Comparison of ENCODE assay signal across 1 cellular context in the genomic region with DNA sequence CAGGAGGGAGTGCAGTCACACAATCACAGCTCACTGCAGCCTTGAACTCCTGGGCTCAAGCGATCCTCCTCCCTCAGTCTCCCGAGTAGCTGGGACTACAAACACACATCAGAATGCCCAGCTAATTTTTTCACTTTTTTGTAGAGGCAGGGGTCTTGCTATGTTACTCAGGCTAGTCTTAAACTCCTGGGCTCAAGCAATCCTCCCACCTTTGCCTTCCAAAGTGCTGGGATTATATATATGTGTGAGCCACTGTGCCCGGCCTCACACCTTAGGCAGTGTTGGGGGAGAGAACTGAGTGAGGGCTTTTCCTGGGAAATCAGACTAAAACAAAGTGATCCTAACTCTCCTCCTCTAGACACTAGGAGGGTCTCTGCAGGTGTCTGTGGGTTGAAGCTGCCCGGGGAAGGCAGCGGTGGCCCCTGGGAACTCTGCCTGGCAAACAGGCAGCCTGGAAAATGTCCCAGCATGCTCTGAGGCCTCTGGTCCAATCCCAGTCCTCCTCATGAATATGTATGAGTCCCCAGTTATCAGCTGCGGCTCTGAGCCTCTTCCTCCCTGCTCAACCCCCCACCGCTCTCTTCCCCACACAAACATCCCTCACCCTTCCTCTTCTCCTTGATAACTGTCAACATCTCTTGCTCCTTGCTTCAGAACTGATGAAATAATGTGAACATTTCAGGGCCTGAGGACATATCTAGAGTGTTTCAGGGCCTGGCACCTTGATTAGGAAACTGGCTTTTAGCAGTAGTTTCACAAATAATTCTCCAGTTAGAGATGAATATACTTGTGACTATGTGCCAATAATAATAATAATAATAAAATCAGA.
TF ChIP-seq lines count a peak whose summit lies in the region.

No MANE protein-coding gene starts in this region.

TF ChIP-seq in HepG2, 621 proteins besides CTCF, POLR2A, EP300 and RAD21 (continued from another document and continues in another):
- TF ChIP-seq, protein P1, sequence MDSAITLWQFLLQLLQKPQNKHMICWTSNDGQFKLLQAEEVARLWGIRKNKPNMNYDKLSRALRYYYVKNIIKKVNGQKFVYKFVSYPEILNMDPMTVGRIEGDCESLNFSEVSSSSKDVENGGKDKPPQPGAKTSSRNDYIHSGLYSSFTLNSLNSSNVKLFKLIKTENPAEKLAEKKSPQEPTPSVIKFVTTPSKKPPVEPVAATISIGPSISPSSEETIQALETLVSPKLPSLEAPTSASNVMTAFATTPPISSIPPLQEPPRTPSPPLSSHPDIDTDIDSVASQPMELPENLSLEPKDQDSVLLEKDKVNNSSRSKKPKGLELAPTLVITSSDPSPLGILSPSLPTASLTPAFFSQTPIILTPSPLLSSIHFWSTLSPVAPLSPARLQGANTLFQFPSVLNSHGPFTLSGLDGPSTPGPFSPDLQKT (CRISPR knock-in tag; IDR thresholded peaks at IDR 0.05; ENCODE audit: borderline replicate concordance) = no peak
- TF ChIP-seq, protein P2, sequence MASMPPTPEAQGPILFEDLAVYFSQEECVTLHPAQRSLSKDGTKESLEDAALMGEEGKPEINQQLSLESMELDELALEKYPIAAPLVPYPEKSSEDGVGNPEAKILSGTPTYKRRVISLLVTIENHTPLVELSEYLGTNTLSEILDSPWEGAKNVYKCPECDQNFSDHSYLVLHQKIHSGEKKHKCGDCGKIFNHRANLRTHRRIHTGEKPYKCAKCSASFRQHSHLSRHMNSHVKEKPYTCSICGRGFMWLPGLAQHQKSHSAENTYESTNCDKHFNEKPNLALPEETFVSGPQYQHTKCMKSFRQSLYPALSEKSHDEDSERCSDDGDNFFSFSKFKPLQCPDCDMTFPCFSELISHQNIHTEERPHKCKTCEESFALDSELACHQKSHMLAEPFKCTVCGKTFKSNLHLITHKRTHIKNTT (CRISPR knock-in tag; IDR thresholded peaks at IDR 0.05) = no peak
- TF ChIP-seq SPEN (CRISPR knock-in tag; IDR thresholded peaks at IDR 0.05; ENCODE audit: low read depth) = 0 out of 2 replicates have a peak, but pooled peaks have one; percentile 27
- TF ChIP-seq ZNF782 (CRISPR knock-in tag; IDR thresholded peaks at IDR 0.05; ENCODE audit: borderline replicate concordance) = no peak
- TF ChIP-seq ZNF260 (CRISPR knock-in tag; IDR thresholded peaks at IDR 0.05; ENCODE audit: borderline replicate concordance, low read depth) = no peak
- TF ChIP-seq NKX3-1 (CRISPR knock-in tag; IDR thresholded peaks at IDR 0.05) = no peak
- TF ChIP-seq TBX2 (CRISPR knock-in tag; IDR thresholded peaks at IDR 0.05; ENCODE audit: borderline replicate concordance) = peak; percentile 10
- no peak for TF ChIP-seq CBX1 (IDR thresholded peaks at IDR 0.05; ENCODE audit: low read depth)
- no peak for TF ChIP-seq FOXP1 (IDR thresholded peaks at IDR 0.05)
- TF ChIP-seq FOXP1 (CRISPR knock-in tag; IDR thresholded peaks at IDR 0.05) = peak; percentile 22
- no peak for TF ChIP-seq PAX8 (CRISPR knock-in tag; IDR thresholded peaks at IDR 0.05; ENCODE audit: borderline replicate concordance)
- TF ChIP-seq KLF9 (CRISPR knock-in tag; IDR thresholded peaks at IDR 0.05; ENCODE audit: low read depth) = peak; percentile 32; the same call in 1 of the 2 replicates
- no peak for TF ChIP-seq ZNF670 (CRISPR knock-in tag; IDR thresholded peaks at IDR 0.05; ENCODE audit: borderline replicate concordance)
- TF ChIP-seq KAT7 (CRISPR knock-in tag; IDR thresholded peaks at IDR 0.05; ENCODE audit: borderline replicate concordance) = 0 out of 2 replicates have a peak, but pooled peaks have one; percentile 67
- no peak for TF ChIP-seq NFE2 (CRISPR knock-in tag; IDR thresholded peaks at IDR 0.05)
- no peak for TF ChIP-seq ZFP1 (CRISPR knock-in tag; IDR thresholded peaks at IDR 0.05)
- TF ChIP-seq, protein P3, sequence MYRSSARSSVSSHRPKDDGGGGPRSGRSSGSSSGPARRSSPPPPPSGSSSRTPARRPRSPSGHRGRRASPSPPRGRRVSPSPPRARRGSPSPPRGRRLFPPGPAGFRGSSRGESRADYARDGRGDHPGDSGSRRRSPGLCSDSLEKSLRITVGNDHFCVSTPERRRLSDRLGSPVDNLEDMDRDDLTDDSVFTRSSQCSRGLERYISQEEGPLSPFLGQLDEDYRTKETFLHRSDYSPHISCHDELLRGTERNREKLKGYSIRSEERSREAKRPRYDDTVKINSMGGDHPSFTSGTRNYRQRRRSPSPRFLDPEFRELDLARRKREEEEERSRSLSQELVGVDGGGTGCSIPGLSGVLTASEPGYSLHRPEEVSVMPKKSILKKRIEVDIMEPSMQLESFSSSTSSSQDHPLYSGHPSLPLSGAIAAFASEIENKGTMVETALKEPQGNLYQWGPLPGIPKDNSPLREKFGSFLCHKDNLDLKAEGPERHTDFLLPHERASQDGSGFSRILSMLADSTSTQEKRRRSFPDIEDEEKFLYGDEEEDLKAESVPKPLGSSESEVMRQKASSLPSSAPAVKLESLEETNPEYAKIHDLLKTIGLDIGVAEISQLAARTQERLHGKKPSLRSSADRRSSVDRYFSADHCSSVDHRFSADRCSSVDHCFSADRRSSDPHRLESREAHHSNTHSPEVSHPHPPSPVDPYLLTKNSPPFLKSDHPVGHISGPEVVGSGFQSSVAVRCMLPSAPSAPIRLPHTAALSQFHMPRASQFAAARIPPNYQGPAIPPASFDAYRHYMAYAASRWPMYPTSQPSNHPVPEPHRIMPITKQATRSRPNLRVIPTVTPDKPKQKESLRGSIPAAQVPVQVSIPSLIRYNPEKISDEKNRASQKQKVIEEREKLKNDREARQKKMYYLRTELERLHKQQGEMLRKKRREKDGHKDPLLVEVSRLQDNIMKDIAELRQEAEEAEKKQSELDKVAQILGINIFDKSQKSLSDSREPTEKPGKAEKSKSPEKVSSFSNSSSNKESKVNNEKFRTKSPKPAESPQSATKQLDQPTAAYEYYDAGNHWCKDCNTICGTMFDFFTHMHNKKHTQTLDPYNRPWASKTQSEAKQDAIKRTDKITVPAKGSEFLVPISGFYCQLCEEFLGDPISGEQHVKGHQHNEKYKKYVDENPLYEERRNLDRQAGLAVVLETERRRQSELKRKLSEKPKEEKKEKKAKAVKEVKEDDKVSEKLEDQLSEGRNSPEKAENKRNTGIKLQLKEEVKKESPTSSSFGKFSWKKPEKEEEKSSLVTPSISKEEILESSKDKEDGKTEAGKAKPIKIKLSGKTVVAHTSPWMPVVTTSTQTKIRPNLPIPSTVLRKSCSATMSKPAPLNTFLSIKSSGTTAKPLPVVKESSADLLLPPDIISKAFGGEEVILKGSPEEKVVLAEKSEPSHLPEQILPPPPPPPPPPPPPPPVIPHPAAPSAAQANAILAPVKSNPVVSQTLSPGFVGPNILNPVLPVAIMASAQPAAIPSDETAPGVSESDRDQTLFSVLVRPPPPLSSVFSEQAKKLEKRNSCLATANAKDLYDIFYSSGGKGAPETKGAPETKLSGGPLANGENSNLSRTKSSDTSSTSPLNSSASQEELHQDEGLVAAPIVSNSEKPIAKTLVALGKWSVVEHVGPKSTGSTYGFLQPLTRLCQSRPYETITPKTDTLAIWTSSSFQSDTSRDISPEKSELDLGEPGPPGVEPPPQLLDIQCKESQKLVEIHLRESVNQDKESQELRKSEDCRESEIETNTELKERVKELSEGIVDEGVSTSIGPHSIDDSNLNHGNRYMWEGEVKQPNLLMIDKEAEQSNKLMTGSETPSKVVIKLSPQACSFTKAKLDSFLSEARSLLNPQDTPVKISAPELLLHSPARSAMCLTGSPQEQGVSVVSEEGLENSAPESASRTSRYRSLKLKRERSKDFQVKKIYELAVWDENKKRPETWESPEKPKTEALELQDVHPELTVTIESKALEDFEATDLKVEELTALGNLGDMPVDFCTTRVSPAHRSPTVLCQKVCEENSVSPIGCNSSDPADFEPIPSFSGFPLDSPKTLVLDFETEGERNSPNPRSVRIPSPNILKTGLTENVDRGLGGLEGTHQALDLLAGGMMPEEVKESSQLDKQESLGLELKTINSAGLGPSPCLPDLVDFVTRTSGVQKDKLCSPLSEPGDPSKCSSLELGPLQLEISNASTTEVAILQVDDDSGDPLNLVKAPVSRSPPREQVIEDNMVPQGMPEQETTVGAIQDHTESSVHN (CRISPR knock-in tag; IDR thresholded peaks at IDR 0.05) = no peak
- no peak for TF ChIP-seq CHD4 (IDR thresholded peaks at IDR 0.05; ENCODE audit: borderline replicate concordance, low read length)
- no peak for TF ChIP-seq ZNF124 (CRISPR knock-in tag; IDR thresholded peaks at IDR 0.05)
- no peak for TF ChIP-seq CENPX (CRISPR knock-in tag; IDR thresholded peaks at IDR 0.05)
- TF ChIP-seq ZNF326 (CRISPR knock-in tag; IDR thresholded peaks at IDR 0.05; ENCODE audit: borderline replicate concordance) = no peak
- no peak for TF ChIP-seq HOXA7 (CRISPR knock-in tag; IDR thresholded peaks at IDR 0.05)
- no peak for TF ChIP-seq ZNF703 (CRISPR knock-in tag; IDR thresholded peaks at IDR 0.05; ENCODE audit: borderline replicate concordance)
- TF ChIP-seq ZC3H4 (CRISPR knock-in tag; IDR thresholded peaks at IDR 0.05; ENCODE audit: borderline replicate concordance) = no peak
- no peak for TF ChIP-seq ZNF672 (CRISPR knock-in tag; IDR thresholded peaks at IDR 0.05)
- no peak for TF ChIP-seq KLF13 (CRISPR knock-in tag; IDR thresholded peaks at IDR 0.05)
- no peak for TF ChIP-seq ONECUT2 (CRISPR knock-in tag; IDR thresholded peaks at IDR 0.05)
- TF ChIP-seq, protein P4, sequence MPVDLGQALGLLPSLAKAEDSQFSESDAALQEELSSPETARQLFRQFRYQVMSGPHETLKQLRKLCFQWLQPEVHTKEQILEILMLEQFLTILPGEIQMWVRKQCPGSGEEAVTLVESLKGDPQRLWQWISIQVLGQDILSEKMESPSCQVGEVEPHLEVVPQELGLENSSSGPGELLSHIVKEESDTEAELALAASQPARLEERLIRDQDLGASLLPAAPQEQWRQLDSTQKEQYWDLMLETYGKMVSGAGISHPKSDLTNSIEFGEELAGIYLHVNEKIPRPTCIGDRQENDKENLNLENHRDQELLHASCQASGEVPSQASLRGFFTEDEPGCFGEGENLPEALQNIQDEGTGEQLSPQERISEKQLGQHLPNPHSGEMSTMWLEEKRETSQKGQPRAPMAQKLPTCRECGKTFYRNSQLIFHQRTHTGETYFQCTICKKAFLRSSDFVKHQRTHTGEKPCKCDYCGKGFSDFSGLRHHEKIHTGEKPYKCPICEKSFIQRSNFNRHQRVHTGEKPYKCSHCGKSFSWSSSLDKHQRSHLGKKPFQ (CRISPR knock-in tag; IDR thresholded peaks at IDR 0.05; ENCODE audit: insufficient replicate concordance) = no peak
- no peak for TF ChIP-seq NFKBIZ (CRISPR knock-in tag; IDR thresholded peaks at IDR 0.05)
- TF ChIP-seq ZNF879 (CRISPR knock-in tag; IDR thresholded peaks at IDR 0.05) = no peak
- TF ChIP-seq, protein P5, sequence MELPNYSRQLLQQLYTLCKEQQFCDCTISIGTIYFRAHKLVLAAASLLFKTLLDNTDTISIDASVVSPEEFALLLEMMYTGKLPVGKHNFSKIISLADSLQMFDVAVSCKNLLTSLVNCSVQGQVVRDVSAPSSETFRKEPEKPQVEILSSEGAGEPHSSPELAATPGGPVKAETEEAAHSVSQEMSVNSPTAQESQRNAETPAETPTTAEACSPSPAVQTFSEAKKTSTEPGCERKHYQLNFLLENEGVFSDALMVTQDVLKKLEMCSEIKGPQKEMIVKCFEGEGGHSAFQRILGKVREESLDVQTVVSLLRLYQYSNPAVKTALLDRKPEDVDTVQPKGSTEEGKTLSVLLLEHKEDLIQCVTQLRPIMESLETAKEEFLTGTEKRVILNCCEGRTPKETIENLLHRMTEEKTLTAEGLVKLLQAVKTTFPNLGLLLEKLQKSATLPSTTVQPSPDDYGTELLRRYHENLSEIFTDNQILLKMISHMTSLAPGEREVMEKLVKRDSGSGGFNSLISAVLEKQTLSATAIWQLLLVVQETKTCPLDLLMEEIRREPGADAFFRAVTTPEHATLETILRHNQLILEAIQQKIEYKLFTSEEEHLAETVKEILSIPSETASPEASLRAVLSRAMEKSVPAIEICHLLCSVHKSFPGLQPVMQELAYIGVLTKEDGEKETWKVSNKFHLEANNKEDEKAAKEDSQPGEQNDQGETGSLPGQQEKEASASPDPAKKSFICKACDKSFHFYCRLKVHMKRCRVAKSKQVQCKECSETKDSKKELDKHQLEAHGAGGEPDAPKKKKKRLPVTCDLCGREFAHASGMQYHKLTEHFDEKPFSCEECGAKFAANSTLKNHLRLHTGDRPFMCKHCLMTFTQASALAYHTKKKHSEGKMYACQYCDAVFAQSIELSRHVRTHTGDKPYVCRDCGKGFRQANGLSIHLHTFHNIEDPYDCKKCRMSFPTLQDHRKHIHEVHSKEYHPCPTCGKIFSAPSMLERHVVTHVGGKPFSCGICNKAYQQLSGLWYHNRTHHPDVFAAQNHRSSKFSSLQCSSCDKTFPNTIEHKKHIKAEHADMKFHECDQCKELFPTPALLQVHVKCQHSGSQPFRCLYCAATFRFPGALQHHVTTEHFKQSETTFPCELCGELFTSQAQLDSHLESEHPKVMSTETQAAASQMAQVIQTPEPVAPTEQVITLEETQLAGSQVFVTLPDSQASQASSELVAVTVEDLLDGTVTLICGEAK (IDR thresholded peaks at IDR 0.05) = no peak
- TF ChIP-seq, protein P5 (CRISPR knock-in tag; IDR thresholded peaks at IDR 0.05) = no peak
- no peak for TF ChIP-seq ZNF713 (CRISPR knock-in tag; IDR thresholded peaks at IDR 0.05)
- peak; percentile 50; the same call in 1 of the 2 replicates for TF ChIP-seq ZNF746 (CRISPR knock-in tag; IDR thresholded peaks at IDR 0.05)
- no peak for TF ChIP-seq FOSL1 (CRISPR knock-in tag; IDR thresholded peaks at IDR 0.05; ENCODE audit: borderline replicate concordance)
- no peak for TF ChIP-seq ZKSCAN1 (IDR thresholded peaks at IDR 0.05; ENCODE audit: low read length)
